In the genomic region with DNA sequence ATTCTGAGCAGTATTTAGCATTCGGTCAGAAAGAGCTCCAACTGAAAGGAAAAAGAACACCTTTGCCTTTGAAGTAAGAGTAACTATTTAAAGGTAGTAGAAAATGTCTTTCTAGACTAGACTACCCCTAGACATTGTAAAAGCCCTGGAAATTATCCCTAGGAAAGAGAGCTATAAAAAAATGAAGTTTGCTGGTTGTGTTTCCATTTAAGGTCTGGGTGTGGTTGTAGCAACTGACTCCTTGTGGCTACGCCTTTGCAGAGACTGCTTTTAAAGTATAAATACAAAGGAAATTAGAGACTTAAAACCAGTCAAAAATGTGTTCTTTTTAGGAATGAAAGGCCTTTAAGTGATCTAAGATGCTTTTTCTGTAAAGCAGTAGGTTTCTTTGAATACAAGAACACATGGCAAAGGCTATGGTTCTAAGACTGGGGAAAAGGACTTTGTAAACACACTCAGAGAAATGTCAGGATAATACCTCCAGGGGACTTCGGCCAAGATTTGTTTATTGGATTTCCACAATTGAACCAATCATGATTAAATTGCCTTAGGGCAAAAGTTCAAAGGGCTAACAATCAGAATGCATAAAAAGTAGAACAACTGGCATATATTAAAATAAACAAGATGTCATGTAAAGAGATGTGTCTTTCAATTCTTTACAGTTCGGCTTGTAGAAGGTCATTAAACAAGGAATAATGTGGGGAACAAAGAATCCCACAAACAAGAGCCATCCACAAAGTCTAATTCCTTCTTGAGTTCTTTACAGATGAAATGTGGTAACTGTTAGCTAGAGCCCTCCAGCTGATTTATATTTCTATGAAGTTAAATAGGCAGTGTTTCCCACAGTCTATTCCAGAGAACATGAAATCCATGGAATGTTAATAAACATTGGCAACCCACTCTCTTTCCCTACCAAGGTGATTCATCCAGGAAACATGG, we compare ENCODE assay signal across 2 cellular contexts.
TF ChIP-seq lines count a peak whose summit lies in the region.

No MANE protein-coding gene starts in this region.

TF ChIP-seq in SK-N-SH treated with all-trans-retinoic acid at 6 μM for 48 hours, 23 proteins besides CTCF, POLR2A, EP300 and RAD21:
- TF ChIP-seq ISL1 (CRISPR knock-in tag; IDR thresholded peaks at IDR 0.05) (0 out of 2 replicates have a peak, but pooled peaks have one; percentile 36), ZNF70 (CRISPR knock-in tag; IDR thresholded peaks at IDR 0.05) (no peak)

TF ChIP-seq in SK-N-SH, 30 proteins besides CTCF, POLR2A, EP300 and RAD21 (continued from another document):
- TF ChIP-seq FOXM1 (IDR thresholded peaks at IDR 0.05; ENCODE audit: low read depth) (no peak), EZH2phosphoT487 (IDR thresholded peaks at IDR 0.05; ENCODE audit: borderline replicate concordance, low read depth) (no peak), YY1 (IDR thresholded peaks at IDR 0.05; ENCODE audit: low read depth) (no peak), MXI1 (IDR thresholded peaks at IDR 0.05; ENCODE audit: low read depth, low read length) (no peak), ELF1 (IDR thresholded peaks at IDR 0.05) (no peak), RCOR1 (IDR thresholded peaks at IDR 0.05; ENCODE audit: low read length) (no peak), FOSL2 (IDR thresholded peaks at IDR 0.05; ENCODE audit: borderline replicate concordance, low read depth) (no peak), NRF1 (IDR thresholded peaks at IDR 0.05; ENCODE audit: low read depth, low read length) (no peak), PBX3 (IDR thresholded peaks at IDR 0.05) (no peak), USF2 (IDR thresholded peaks at IDR 0.05; ENCODE audit: borderline replicate concordance, low read depth, low read length) (no peak), MAX (IDR thresholded peaks at IDR 0.05; ENCODE audit: low read depth) (no peak), TAF1 (IDR thresholded peaks at IDR 0.05; ENCODE audit: borderline replicate concordance, low read depth, low read length) (no peak), POLR2AphosphoS5 (IDR thresholded peaks at IDR 0.05; ENCODE audit: low read depth, low read length) (no peak), GATA2 (CRISPR knock-in tag; IDR thresholded peaks at IDR 0.05) (no peak), RXRA (IDR thresholded peaks at IDR 0.05; ENCODE audit: borderline replicate concordance, low read depth) (no peak)
- TF ChIP-seq, protein P1, sequence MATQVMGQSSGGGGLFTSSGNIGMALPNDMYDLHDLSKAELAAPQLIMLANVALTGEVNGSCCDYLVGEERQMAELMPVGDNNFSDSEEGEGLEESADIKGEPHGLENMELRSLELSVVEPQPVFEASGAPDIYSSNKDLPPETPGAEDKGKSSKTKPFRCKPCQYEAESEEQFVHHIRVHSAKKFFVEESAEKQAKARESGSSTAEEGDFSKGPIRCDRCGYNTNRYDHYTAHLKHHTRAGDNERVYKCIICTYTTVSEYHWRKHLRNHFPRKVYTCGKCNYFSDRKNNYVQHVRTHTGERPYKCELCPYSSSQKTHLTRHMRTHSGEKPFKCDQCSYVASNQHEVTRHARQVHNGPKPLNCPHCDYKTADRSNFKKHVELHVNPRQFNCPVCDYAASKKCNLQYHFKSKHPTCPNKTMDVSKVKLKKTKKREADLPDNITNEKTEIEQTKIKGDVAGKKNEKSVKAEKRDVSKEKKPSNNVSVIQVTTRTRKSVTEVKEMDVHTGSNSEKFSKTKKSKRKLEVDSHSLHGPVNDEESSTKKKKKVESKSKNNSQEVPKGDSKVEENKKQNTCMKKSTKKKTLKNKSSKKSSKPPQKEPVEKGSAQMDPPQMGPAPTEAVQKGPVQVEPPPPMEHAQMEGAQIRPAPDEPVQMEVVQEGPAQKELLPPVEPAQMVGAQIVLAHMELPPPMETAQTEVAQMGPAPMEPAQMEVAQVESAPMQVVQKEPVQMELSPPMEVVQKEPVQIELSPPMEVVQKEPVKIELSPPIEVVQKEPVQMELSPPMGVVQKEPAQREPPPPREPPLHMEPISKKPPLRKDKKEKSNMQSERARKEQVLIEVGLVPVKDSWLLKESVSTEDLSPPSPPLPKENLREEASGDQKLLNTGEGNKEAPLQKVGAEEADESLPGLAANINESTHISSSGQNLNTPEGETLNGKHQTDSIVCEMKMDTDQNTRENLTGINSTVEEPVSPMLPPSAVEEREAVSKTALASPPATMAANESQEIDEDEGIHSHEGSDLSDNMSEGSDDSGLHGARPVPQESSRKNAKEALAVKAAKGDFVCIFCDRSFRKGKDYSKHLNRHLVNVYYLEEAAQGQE (IDR thresholded peaks at IDR 0.05; ENCODE audit: low read depth, low read length): no peak
- TF ChIP-seq, protein P2, sequence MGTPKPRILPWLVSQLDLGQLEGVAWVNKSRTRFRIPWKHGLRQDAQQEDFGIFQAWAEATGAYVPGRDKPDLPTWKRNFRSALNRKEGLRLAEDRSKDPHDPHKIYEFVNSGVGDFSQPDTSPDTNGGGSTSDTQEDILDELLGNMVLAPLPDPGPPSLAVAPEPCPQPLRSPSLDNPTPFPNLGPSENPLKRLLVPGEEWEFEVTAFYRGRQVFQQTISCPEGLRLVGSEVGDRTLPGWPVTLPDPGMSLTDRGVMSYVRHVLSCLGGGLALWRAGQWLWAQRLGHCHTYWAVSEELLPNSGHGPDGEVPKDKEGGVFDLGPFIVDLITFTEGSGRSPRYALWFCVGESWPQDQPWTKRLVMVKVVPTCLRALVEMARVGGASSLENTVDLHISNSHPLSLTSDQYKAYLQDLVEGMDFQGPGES (IDR thresholded peaks at IDR 0.05; ENCODE audit: low read depth, low read length): no peak
